24 cellular contexts compared by ENCODE assay signal in genomic region chr14:58599145-58599544, GRCh38. TPM values are rescaled to one million over a fixed set of nuclear protein-coding genes. Genes with fewer than 3 reads are reported as not detected.
A peak's percentile ranks its signal among the peaks of the same experiment; 100 is the strongest.
DNase-seq lines count a peak whose midpoint lies in the region; ATAC-seq, FAIRE-seq and TF ChIP-seq lines count a peak whose summit lies in the region.
"Had no signal": no experiment of that assay in that cellular context is flagged by ENCODE, and none has a peak within 500 bp of the region (broad histone marks: within the 10 kb centered on the region; RNA-seq: fewer than 3 reads in every experiment).

No MANE protein-coding gene starts in this region.

- no peak for DNase-seq in stimulated activated naive CD8-positive, alpha-beta T cell treated with anti-CD3 and anti-CD28 coated beads, Interleukin-15, amount 100 ng/mL, for 72 hours
- no peak for DNase-seq in stimulated activated naive CD8-positive, alpha-beta T cell treated with anti-CD3 and anti-CD28 coated beads, Interleukin-15, Interleukin-2, amounts not matched to agents 100 U/mL and 50 U/mL, for 24 hours
- DNase-seq in HTR-8/SVneo (ENCODE audit: insufficient read length, low spot score) (no peak), dorsolateral prefrontal cortex (no peak), cerebellum (ENCODE audit: low spot score) (no peak), RKO (ENCODE audit: low spot score) (no peak)
- no peak for DNase-seq in activated CD8-positive, alpha-beta T cell treated with anti-CD3 and anti-CD28 coated beads, Interleukin-2, amount 10 ng/mL, durations not matched to agents 7 days and 5 days
- DNase-seq: C1 segment of cervical spinal cord, GDM1, GM23248, Karpas-422, MG63, NCI-H1436, NCI-H187 treated with DMSO at 0.1 percent for 48 hours, NCI-H2107, NCI-H446 treated with DMSO at 0.1 percent for 48 hours, NCI-H526 treated with DMSO at 0.1 percent for 48 hours, PC-9, SIG-M5 had no signal

- peak; percentile 72 for FAIRE-seq in HTR-8/SVneo (lab: Jason Lieb, UNC)
- FAIRE-seq: GM18507 had no signal

- no peaks in the 10 kb centered on the region for H3K36me3 Mint-ChIP-seq in activated CD8-positive, alpha-beta T cell treated with anti-CD3 and anti-CD28 coated beads, Interleukin-2, amount 10 ng/mL, durations not matched to agents 7 days and 5 days (ENCODE audit: low read depth)

- 6% methylated on average over 9 of the region's 9 CpGs for WGBS in thymus

- no peak overlapping the region for H3K4me3 Mint-ChIP-seq in stimulated activated naive CD8-positive, alpha-beta T cell treated with anti-CD3 and anti-CD28 coated beads, Interleukin-15, amount 100 ng/mL, for 72 hours
- no peak overlapping the region for H3K4me3 Mint-ChIP-seq in activated CD8-positive, alpha-beta T cell treated with anti-CD3 and anti-CD28 coated beads, Interleukin-2, amount 10 ng/mL, durations not matched to agents 7 days and 5 days

- POLR2A ChIA-PET in activated CD8-positive, alpha-beta T cell treated with anti-CD3 and anti-CD28 coated beads, Interleukin-2, amount 10 ng/mL, durations not matched to agents 7 days and 5 days (lab: Charles Lee): interaction anchor here (0.7 kb wide), 1 partner anchor 359 kb away, joined by 5 read pairs; no protein-coding TSS in a partner anchor

- H3K9me3 ChIP-seq in thymus (ENCODE audit: control insufficient read depth): no peaks in the 10 kb centered on the region
- H3K9me3 ChIP-seq: HAP-1, MG63 had no signal

- peaks cover 12% of the 10 kb centered on the region for H3K4me1 ChIP-seq in thymus (ENCODE audit: control insufficient read depth, insufficient read depth, low read length)
- H3K4me1 ChIP-seq: HAP-1 had no signal

- intact Hi-C loops in dorsolateral prefrontal cortex (cut with DNase I): no loop called here

- no peaks in the 10 kb centered on the region for H3K36me3 ChIP-seq in thymus (ENCODE audit: control insufficient read depth, insufficient read depth)
- H3K36me3 ChIP-seq: HAP-1, MG63 had no signal

- TF ChIP-seq CTCF in dorsolateral prefrontal cortex (IDR thresholded peaks at IDR 0.05 in 54 of 56, conservative IDR thresholded peaks at IDR 0.05 in 2 of 56; ENCODE audit: low read depth in 1 of 56, partially characterized antibody in 56 of 56): no peak

- CTCF ChIA-PET in activated CD8-positive, alpha-beta T cell treated with anti-CD3 and anti-CD28 coated beads, Interleukin-2, amount 10 ng/mL, durations not matched to agents 7 days and 5 days (lab: Charles Lee): interaction anchor here (1.9 kb wide), 1 partner anchor 98 kb away, joined by 6 read pairs; no protein-coding TSS in a partner anchor

- no peak overlapping the region for H3K27ac Mint-ChIP-seq in stimulated activated naive CD8-positive, alpha-beta T cell treated with anti-CD3 and anti-CD28 coated beads, Interleukin-15, amount 100 ng/mL, for 72 hours
- H3K27ac Mint-ChIP-seq in activated CD8-positive, alpha-beta T cell treated with anti-CD3 and anti-CD28 coated beads, Interleukin-2, amount 10 ng/mL, durations not matched to agents 7 days and 5 days: no peak overlapping the region

- H3K27ac ChIP-seq in thymus (ENCODE audit: low read depth) (peak overlapping the region; percentile 42), dorsolateral prefrontal cortex (no peak overlapping the region)
- H3K27ac ChIP-seq: GM23248, PC-9 had no signal

- peaks cover 48% of the 10 kb centered on the region for H3K27me3 Mint-ChIP-seq in stimulated activated naive CD8-positive, alpha-beta T cell treated with anti-CD3 and anti-CD28 coated beads, Interleukin-15, amount 100 ng/mL, for 72 hours
- H3K27me3 Mint-ChIP-seq in activated CD8-positive, alpha-beta T cell treated with anti-CD3 and anti-CD28 coated beads, Interleukin-2, amount 10 ng/mL, durations not matched to agents 7 days and 5 days (ENCODE audit: low read depth): peaks cover 3% of the 10 kb centered on the region

- no peaks in the 10 kb centered on the region for H3K9me3 Mint-ChIP-seq in stimulated activated naive CD8-positive, alpha-beta T cell treated with anti-CD3 and anti-CD28 coated beads, Interleukin-15, amount 100 ng/mL, for 72 hours
- H3K9me3 Mint-ChIP-seq in activated CD8-positive, alpha-beta T cell treated with anti-CD3 and anti-CD28 coated beads, Interleukin-2, amount 10 ng/mL, durations not matched to agents 7 days and 5 days (ENCODE audit: insufficient read depth): no peaks in the 10 kb centered on the region

- peaks cover 4% of the 10 kb centered on the region for H3K27me3 ChIP-seq in thymus (ENCODE audit: control insufficient read depth, insufficient read depth)
- no peaks in the 10 kb centered on the region for H3K27me3 ChIP-seq in dorsolateral prefrontal cortex
- H3K27me3 ChIP-seq: MG63 had no signal

- peak; percentile 22 for ATAC-seq in stimulated activated naive CD8-positive, alpha-beta T cell treated with anti-CD3 and anti-CD28 coated beads, Interleukin-15, amount 100 ng/mL, for 72 hours
- no peak for ATAC-seq in stimulated activated naive CD8-positive, alpha-beta T cell treated with anti-CD3 and anti-CD28 coated beads, Interleukin-15, Interleukin-2, amounts not matched to agents 100 U/mL and 50 U/mL, for 24 hours
- ATAC-seq in activated CD8-positive, alpha-beta T cell treated with anti-CD3 and anti-CD28 coated beads, Interleukin-2, amount 10 ng/mL, durations not matched to agents 7 days and 5 days: peak; percentile 22
- ATAC-seq: SK-N-SH treated with all-trans-retinoic acid at 6 μM for 48 hours had no signal

- H3K4me3 ChIP-seq in thymus (ENCODE audit: low read length): no peak overlapping the region
- H3K4me3 ChIP-seq in dorsolateral prefrontal cortex: no peak overlapping the region
- H3K4me3 ChIP-seq: GM23248, HAP-1, MG63, PC-9 had no signal

- H3K4me1 Mint-ChIP-seq in stimulated activated naive CD8-positive, alpha-beta T cell treated with anti-CD3 and anti-CD28 coated beads, Interleukin-15, amount 100 ng/mL, for 72 hours: peaks cover 24% of the 10 kb centered on the region
- H3K4me1 Mint-ChIP-seq in activated CD8-positive, alpha-beta T cell treated with anti-CD3 and anti-CD28 coated beads, Interleukin-2, amount 10 ng/mL, durations not matched to agents 7 days and 5 days (ENCODE audit: low read depth): peaks cover 26% of the 10 kb centered on the region

RNA-seq across cellular contexts. Expression of gene DACT1, which starts 38.6 kb away (rescaled TPM):
- total RNA-seq in activated CD8-positive, alpha-beta T cell treated with anti-CD3 and anti-CD28 coated beads, Interleukin-2, amount 10 ng/mL, durations not matched to agents 7 days and 5 days: 1 to 10 TPM in 1 of 2 experiments, under 1 TPM in 1; 0.58 to 1.1 TPM
- polyA plus RNA-seq in thymus: 4.0 TPM
- total RNA-seq in dorsolateral prefrontal cortex (10 to 100 TPM in 44 of 120 experiments, 1 to 10 TPM in 76; 5.1 to 16.0 (median 9.1) TPM), cerebellum (47.7 TPM)
- total RNA-seq: HT1080, PC-9 had no signal
